Comparison of ENCODE assay signal across 8 cellular contexts in the genomic region with DNA sequence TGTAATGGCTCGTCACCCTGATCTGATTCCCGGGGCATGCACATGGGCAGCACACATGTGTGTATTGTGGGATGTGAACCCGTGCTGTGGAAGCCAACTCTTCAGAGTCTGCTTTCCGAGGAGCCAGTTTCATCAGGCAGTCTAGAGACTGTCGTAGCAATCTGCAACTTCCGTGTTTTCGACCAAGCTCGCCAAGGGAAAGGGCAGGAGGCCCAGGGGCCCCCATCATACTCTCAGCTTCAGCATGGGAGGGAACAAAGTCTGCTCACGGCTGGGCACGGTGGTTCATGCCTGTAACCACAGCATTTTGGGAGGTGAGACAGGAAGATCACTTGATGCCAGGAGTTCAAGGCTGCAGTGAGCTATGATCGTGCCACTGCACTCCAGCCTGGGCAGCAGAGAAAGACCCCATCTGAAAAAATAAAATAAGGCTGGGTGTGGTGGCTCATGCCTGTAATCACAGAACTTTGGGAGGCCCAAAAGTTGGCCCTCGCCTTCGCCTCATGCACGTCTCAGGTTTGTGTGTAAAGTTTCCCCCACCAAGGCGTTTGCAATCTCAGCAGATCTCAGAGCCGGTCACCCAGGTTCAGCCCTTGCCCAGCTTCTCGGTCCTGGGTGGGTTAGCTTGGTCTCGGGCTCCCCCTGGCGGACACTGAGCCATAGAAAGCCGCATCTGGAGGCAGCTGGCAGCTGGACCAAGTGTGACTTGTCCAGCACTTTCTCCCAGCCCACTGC. TPM values are rescaled to one million over a fixed set of nuclear protein-coding genes. Genes with fewer than 3 reads are reported as not detected.
A peak's percentile ranks its signal among the peaks of the same experiment; 100 is the strongest.
DNase-seq lines count a peak whose midpoint lies in the region; ATAC-seq and TF ChIP-seq lines count a peak whose summit lies in the region.

No MANE protein-coding gene starts in this region.

- DNase-seq in GM06990 (ENCODE audit: extremely low read depth, insufficient read length) (peak; percentile 68), NB4 (ENCODE audit: low read depth) (peak; percentile 78), T-helper 2 cell (peak; percentile 50 to 79 (median 74)), amniotic epithelial cell (ENCODE audit: low read depth) (peak; percentile 70), heart right ventricle (peak; percentile 89 to 92), pulmonary artery endothelial cell (ENCODE audit: low read depth, low spot score) (peak; percentile 41), aorta (peak; percentile 93 to 98)

- H3K36me3 ChIP-seq in GM06990 (ENCODE audit: control insufficient read depth, insufficient read depth, low read length) (no peaks in the 10 kb centered on the region), heart right ventricle (no peaks in the 10 kb centered on the region), aorta (ENCODE audit: control insufficient read depth in 1 of 2, insufficient read depth in 2 of 2, low read length in 1 of 2) (no peaks in the 10 kb centered on the region)

- ATAC-seq in heart right ventricle (peak; percentile 82 to 93 (median 90)), aorta (ENCODE audit: low FRiP score) (peak; percentile 93), HG02938 (IDR thresholded peaks at IDR 0.05; ENCODE audit: unreplicated experiment) (no peak)

- H3K27ac ChIP-seq in heart right ventricle = no peak overlapping the region
- H3K27ac ChIP-seq in aorta (ENCODE audit: low read depth in 1 of 2, low read length in 2 of 2) = no peak overlapping the region

- peak; percentile 90 for TF ChIP-seq CTCF in GM06990 (IDR thresholded peaks at IDR 0.05; ENCODE audit: insufficient read depth, low read length, poor library complexity, severe bottlenecking)
- peak; percentile 84 for TF ChIP-seq CTCF in NB4 (IDR thresholded peaks at IDR 0.05; ENCODE audit: low read depth, low read length)
- peak; percentile 78 to 94 (median 90) for TF ChIP-seq CTCF in heart right ventricle (IDR thresholded peaks at IDR 0.05)

- no peaks in the 10 kb centered on the region for H3K27me3 ChIP-seq in GM06990 (replicated peaks; ENCODE audit: control insufficient read depth, insufficient read depth, low read length)
- peaks cover 0 to 11% (median 0%) of the 10 kb centered on the region in 7 donors for H3K27me3 ChIP-seq in heart right ventricle
- no peaks in the 10 kb centered on the region for H3K27me3 ChIP-seq in aorta (ENCODE audit: control insufficient read depth in 1 of 2, insufficient read depth in 2 of 2, low read length in 1 of 2)

- H3K4me3 ChIP-seq in GM06990 (replicated peaks; ENCODE audit: low read depth, low read length) (no peak overlapping the region), NB4 (ENCODE audit: low read depth, low read length) (no peak overlapping the region), heart right ventricle (no peak overlapping the region), aorta (ENCODE audit: low read length in 2 of 2) (no peak overlapping the region)

- H3K4me1 ChIP-seq in heart right ventricle (peaks cover 0 to 15% (median 8%) of the 10 kb centered on the region in 9 donors), aorta (ENCODE audit: control insufficient read depth in 1 of 2, insufficient read depth in 2 of 2, low read length in 2 of 2) (no peaks in the 10 kb centered on the region)

- 42 to 46% methylated on average over 20 of the region's 20 CpGs for WGBS in heart right ventricle, 2 donors
- 35 to 36% methylated on average over 20 of the region's 20 CpGs for WGBS in aorta, 2 donors

- intact Hi-C loops in heart right ventricle (cut with DNase I) = loop anchor here in 9 of 10 donors (1.0 to 10.0 kb wide), 9 partner anchors 82 to 376 kb away; a partner anchor contains a TSS
- intact Hi-C loops in aorta (cut with DNase I) = loop anchor here (2.0 to 5.0 kb wide), 2 partner anchors 202 to 223 kb away; no protein-coding TSS in a partner anchor

- no peaks in the 10 kb centered on the region for H3K9me3 ChIP-seq in heart right ventricle
- no peaks in the 10 kb centered on the region for H3K9me3 ChIP-seq in aorta (ENCODE audit: control insufficient read depth, low read length)

- no peak for TF ChIP-seq POLR2A in NB4 (IDR thresholded peaks at IDR 0.05; ENCODE audit: extremely low read depth, insufficient read length)

RNA-seq across cellular contexts. Expression of a gene that starts 48.5 kb away (rescaled TPM):
- 1 to 10 TPM; 2.8 to 7.7 (median 5.4) TPM for total RNA-seq in heart right ventricle
- 1 to 10 TPM; 2.9 to 5.7 TPM for polyA plus RNA-seq in heart right ventricle
- total RNA-seq in pulmonary artery endothelial cell = 6.8 and 8.0 TPM in 2 replicates
- total RNA-seq in aorta = 1 to 10 TPM; 2.2 to 3.0 TPM
- 1 to 10 TPM; 1.5 to 2.1 TPM for polyA plus RNA-seq in aorta

Comparison
In these comparisons a context has a peak if more than half of its experiments do, and no peak if none do; other contexts are left out.
1. DNase-seq: peak in every context shown above with its lines; median percentile 96 in aorta; 90 in heart right ventricle; 78 in NB4; 74 in T-helper 2 cell; 70 in amniotic epithelial cell; 68 in GM06990; 41 in pulmonary artery endothelial cell.